ENCODE assay signal across 7 cellular contexts in genomic region chr1:10474309-10474612, GRCh38. TPM values are rescaled to one million over a fixed set of nuclear protein-coding genes. Genes with fewer than 3 reads are reported as not detected.
A peak's percentile ranks its signal among the peaks of the same experiment; 100 is the strongest.
DNase-seq lines count a peak whose midpoint lies in the region; ATAC-seq and TF ChIP-seq lines count a peak whose summit lies in the region.
"Not testable (repeated sequence)": the region's sequence is repeated elsewhere in the genome, so short reads cannot be mapped to it uniquely, and the experiment has no call there.

No MANE protein-coding gene starts in this region.

- not testable (repeated sequence) for ATAC-seq in PC-3, heart left ventricle

- H3K27me3 ChIP-seq in PC-3 (ENCODE audit: low read length); heart left ventricle; muscle layer of colon (ENCODE audit: control insufficient read depth in 1 of 2, insufficient read depth in 2 of 2, low read length in 2 of 2): not testable (repeated sequence)

- peaks cover 24% of the 10 kb centered on the region for H3K4me1 ChIP-seq in PC-3 (ENCODE audit: insufficient read depth, low read length)
- peaks cover 0 to 50% (median 23%) of the 10 kb centered on the region in 12 donors for H3K4me1 ChIP-seq in heart left ventricle
- H3K4me1 ChIP-seq in muscle layer of colon (ENCODE audit: insufficient read depth, low read length) = peaks cover 21% of the 10 kb centered on the region

- H3K4me3 ChIP-seq in GM12864 (ENCODE audit: low read depth, low read length) (peak overlapping the region; percentile 58; the same call in 1 of the 2 replicates), PC-3 (ENCODE audit: low read length) (peak overlapping the region; percentile 74; the same call in 1 of the 2 replicates), cardiac fibroblast (replicated peaks in 1 of 2; ENCODE audit: low read depth in 2 of 2, low read length in 2 of 2) (peak overlapping the region; percentile 89 to 96), heart left ventricle (peak overlapping the region; percentile 77 to 97 (median 90)), muscle layer of colon (ENCODE audit: low read depth in 1 of 2, low read length in 2 of 2) (peak overlapping the region; percentile 88 to 90), skeletal muscle cell (ENCODE audit: low read depth, low read length) (peak overlapping the region; percentile 92)

- H3K36me3 Mint-ChIP-seq in activated T-cell treated with anti-CD3 and anti-CD28 coated beads, Interleukin-2, amount 50 U/mL, for 24 hours (ENCODE audit: low read depth) = peaks cover 38% of the 10 kb centered on the region

- not testable (repeated sequence) for H3K27ac ChIP-seq in PC-3 (ENCODE audit: low read length)
- H3K27ac ChIP-seq in heart left ventricle (peak overlapping the region; percentile 81 to 94 (median 88)), muscle layer of colon (ENCODE audit: low read depth, low read length) (peak overlapping the region; percentile 41)

- H3K4me1 Mint-ChIP-seq in activated T-cell treated with anti-CD3 and anti-CD28 coated beads, Interleukin-2, amount 50 U/mL, for 24 hours (ENCODE audit: low read depth) = peaks cover 46% of the 10 kb centered on the region

- not testable (repeated sequence) for DNase-seq in GM12864 (ENCODE audit: low read depth); PC-3; activated T-cell treated with anti-CD3 and anti-CD28 coated beads, Interleukin-2, amount 50 U/mL, for 24 hours; cardiac fibroblast (ENCODE audit: low read depth in 2 of 2); skeletal muscle cell (ENCODE audit: low read depth)
- peak in 1 of 5 donors; percentile 22 for DNase-seq in heart left ventricle

- H3F3A ChIP-seq in PC-3 (ENCODE audit: low read length, unreplicated experiment) = not testable (repeated sequence)

- H3K79me2 ChIP-seq in PC-3 (ENCODE audit: low read length) = peaks cover 62% of the 10 kb centered on the region

- TF ChIP-seq CTCF in GM12864 (IDR thresholded peaks at IDR 0.05; ENCODE audit: low read depth, low read length, missing control alignments); PC-3 (conservative IDR thresholded peaks at IDR 0.05; ENCODE audit: low read depth, low read length); cardiac fibroblast (IDR thresholded peaks at IDR 0.05; ENCODE audit: low read depth, low read length); heart left ventricle (IDR thresholded peaks at IDR 0.05): not testable (repeated sequence)

- H3K4me3 Mint-ChIP-seq in activated T-cell treated with anti-CD3 and anti-CD28 coated beads, Interleukin-2, amount 50 U/mL, for 24 hours = peak overlapping the region; percentile 93

- POLR2A ChIA-PET in PC-3 (lab: Charles Lee; ENCODE audit: unreplicated experiment) = not testable (repeated sequence)

- H3K9me3 Mint-ChIP-seq in activated T-cell treated with anti-CD3 and anti-CD28 coated beads, Interleukin-2, amount 50 U/mL, for 24 hours = not testable (repeated sequence)

- H3K27me3 Mint-ChIP-seq in activated T-cell treated with anti-CD3 and anti-CD28 coated beads, Interleukin-2, amount 50 U/mL, for 24 hours = not testable (repeated sequence)

- peak overlapping the region; percentile 73 for H2AFZ ChIP-seq in PC-3 (ENCODE audit: low read length)

- H4K20me1 ChIP-seq in PC-3 (ENCODE audit: low read length) = not testable (repeated sequence)

- H3K27ac Mint-ChIP-seq in activated T-cell treated with anti-CD3 and anti-CD28 coated beads, Interleukin-2, amount 50 U/mL, for 24 hours = peak overlapping the region; percentile 90

- H3K9me2 ChIP-seq in PC-3 (replicated peaks; ENCODE audit: low read length) = not testable (repeated sequence)

- BruUV-seq in PC-3 (replicated peaks; lab: Mats Ljungman, UMichigan) = not testable (repeated sequence)

- not testable (repeated sequence) for H3K9me3 ChIP-seq in PC-3 (ENCODE audit: low read length); heart left ventricle; muscle layer of colon (ENCODE audit: low read length)

- CTCF ChIA-PET in PC-3 (lab: Charles Lee) = not testable (repeated sequence)

- peak overlapping the region; percentile 94 for H3K4me2 ChIP-seq in PC-3 (ENCODE audit: low read length)

- intact Hi-C loops in PC-3 (cut with micrococcal nuclease) = not testable (repeated sequence)
- intact Hi-C loops in heart left ventricle (cut with DNase I) = loop anchor here in 3 of 10 donors (5.0 kb wide), 1 partner anchor 42 kb away; the partner anchor contains the start of gene CENPS (in 3 of the 3)

- not testable (repeated sequence) for H3K9ac ChIP-seq in PC-3 (ENCODE audit: low read length); muscle layer of colon (ENCODE audit: low read length)

- H3K36me3 ChIP-seq in PC-3 (ENCODE audit: low read depth, low read length); heart left ventricle; muscle layer of colon (ENCODE audit: insufficient read depth, low read length): not testable (repeated sequence)

- not testable (repeated sequence) for TF ChIP-seq POLR2A in heart left ventricle (IDR thresholded peaks at IDR 0.05)

- WGBS in heart left ventricle, 4 donors = 89 to 91% (median 90%) methylated on average over 10 of the region's 10 CpGs

RNA-seq across cellular contexts. Expression of gene PEX14, which starts 0.5 kb away (rescaled TPM):
- total RNA-seq in PC-3 (2014; rRNA removed) (24.9 and 32.1 TPM in 2 replicates), heart left ventricle (10 to 100 TPM; 14.9 to 25.1 (median 19.6) TPM)
- polyA plus RNA-seq in heart left ventricle = 10 to 100 TPM; 24.2 to 28.7 TPM

RNA-seq across cellular contexts. Expression of gene DFFA, which starts 1.9 kb away (rescaled TPM):
- total RNA-seq in PC-3 (2014; rRNA removed) = 46.7 and 52.0 TPM in 2 replicates
- total RNA-seq in heart left ventricle = 10 to 100 TPM; 16.0 to 27.6 (median 24.5) TPM
- 10 to 100 TPM; 10.4 to 26.0 TPM for polyA plus RNA-seq in heart left ventricle

RNA-seq across cellular contexts. Expression of gene CORT, which starts 24.4 kb away (rescaled TPM):
- 1.2 TPM in 1 of 2 replicates, not detected in the other for total RNA-seq in PC-3 (2014; rRNA removed)
- under 1 TPM in 2 of 9 donors, not detected in 7; 0.19 to 0.37 TPM for total RNA-seq in heart left ventricle
- not detected for polyA plus RNA-seq in heart left ventricle

RNA-seq across cellular contexts. Expression of gene CENPS, which starts 44.0 kb away (rescaled TPM):
- total RNA-seq in PC-3 (2014; rRNA removed) (16.3 and 19.5 TPM in 2 replicates), heart left ventricle (10 to 100 TPM in 1 of 9 donors, 1 to 10 TPM in 8; 2.4 to 11.6 (median 8.5) TPM)
- polyA plus RNA-seq in heart left ventricle = 1 to 10 TPM; 6.7 to 8.2 TPM
